8 cellular contexts compared by ENCODE assay signal in genomic region chr16:24319415-24319814, GRCh38.
"Had no signal": no experiment of that assay in that cellular context is flagged by ENCODE, and none has a peak within 500 bp of the region (broad histone marks: within the 10 kb centered on the region; RNA-seq: fewer than 3 reads in every experiment).

No MANE protein-coding gene starts in this region.

- H3K36me3 ChIP-seq: HAP-1 had no signal

- H3K9ac ChIP-seq: GM23248 had no signal

- H3K27ac ChIP-seq: GM23248 had no signal

- H3K4me1 ChIP-seq: HAP-1 had no signal

- FAIRE-seq: HTR-8/SVneo, K562 had no signal

- ATAC-seq: HCT116, K562 had no signal

- H3K4me3 ChIP-seq: GM23248, HAP-1, K562 had no signal

- DNase-seq: GM23248, GOT3, IMR-90, KG1 had no signal

- H3K9me3 ChIP-seq: HAP-1 had no signal

- H2AFZ ChIP-seq: GM23248 had no signal
